9 cellular contexts compared by ENCODE assay signal in the genomic region with DNA sequence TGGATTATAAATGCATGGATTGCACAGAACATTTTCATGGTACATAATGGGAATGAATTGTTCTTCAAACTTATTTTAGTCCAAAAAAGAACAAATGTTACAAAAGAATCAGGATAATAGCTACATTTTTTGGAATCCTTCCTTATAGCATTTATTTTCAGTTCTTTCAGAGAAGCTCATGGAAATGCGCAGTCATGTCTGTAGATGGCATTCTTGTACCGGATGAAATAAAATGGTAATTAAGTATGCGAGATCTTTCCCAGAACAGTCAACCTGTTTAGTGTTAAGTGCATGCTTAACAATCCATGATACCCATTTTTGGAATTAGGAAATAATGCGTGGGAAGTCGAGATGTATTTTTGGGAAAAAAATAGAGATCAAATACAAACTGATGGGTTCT. TPM values are rescaled to one million over a fixed set of nuclear protein-coding genes. Genes with fewer than 3 reads are reported as not detected.
DNase-seq lines count a peak whose midpoint lies in the region; FAIRE-seq and TF ChIP-seq lines count a peak whose summit lies in the region.
"Had no signal": no experiment of that assay in that cellular context is flagged by ENCODE, and none has a peak within 500 bp of the region (broad histone marks: within the 10 kb centered on the region; RNA-seq: fewer than 3 reads in every experiment).

No MANE protein-coding gene starts in this region.

- no peaks in the 10 kb centered on the region for H3K36me3 Mint-ChIP-seq in endothelial cell (ENCODE audit: low read depth, unreplicated experiment)
- H3K36me3 Mint-ChIP-seq: memory B cell had no signal

- DNase-seq in NCI-H748 (lab: John Stamatoyannopoulos, UW; ENCODE audit: unreplicated experiment) (peak; percentile 4), NCI-H748 treated with DMSO at 0.1 percent for 48 hours (lab: John Stamatoyannopoulos, UW) (no peak), NCI-H69 (lab: John Stamatoyannopoulos, UW) (peak; percentile 67), endothelial cell (ENCODE audit: low spot score) (no peak)
- no peak for DNase-seq in effector CD8-positive, alpha-beta T cell (lab: John Stamatoyannopoulos, UW)
- no peak for DNase-seq in stimulated activated CD4-positive, alpha-beta T cell treated with anti-CD3 and anti-CD28 coated beads, Interleukin-4, amount 100 ng/mL, for 24 hours

- no peaks in the 10 kb centered on the region for H3K27me3 ChIP-seq in skeletal muscle satellite cell (ENCODE audit: control insufficient read depth, insufficient read depth, low read length)

- H3K4me2 ChIP-seq in skeletal muscle satellite cell (ENCODE audit: low read length) = no peak overlapping the region

- peaks cover 30% of the 10 kb centered on the region for H3K4me1 ChIP-seq in skeletal muscle satellite cell (ENCODE audit: control insufficient read depth, insufficient read depth, low read length)

- peaks cover 10% of the 10 kb centered on the region for H3K4me1 Mint-ChIP-seq in endothelial cell (ENCODE audit: unreplicated experiment)

- H3K9me3 Mint-ChIP-seq in endothelial cell (ENCODE audit: unreplicated experiment) = no peaks in the 10 kb centered on the region
- H3K9me3 Mint-ChIP-seq: memory B cell had no signal

- H3K4me3 Mint-ChIP-seq in endothelial cell (ENCODE audit: unreplicated experiment) = no peak overlapping the region
- H3K4me3 Mint-ChIP-seq: memory B cell had no signal

- H3K36me3 ChIP-seq in skeletal muscle satellite cell (ENCODE audit: insufficient read depth, low read length) = no peaks in the 10 kb centered on the region

- no peak for TF ChIP-seq CTCF in endothelial cell (IDR thresholded peaks at IDR 0.05; ENCODE audit: unreplicated experiment)

- H3K9me3 ChIP-seq in skeletal muscle satellite cell (replicated peaks; ENCODE audit: low read length) = peaks cover 2% of the 10 kb centered on the region

- H3K4me3 ChIP-seq in skeletal muscle satellite cell (ENCODE audit: low read length) = no peak overlapping the region

- H3K27ac Mint-ChIP-seq in endothelial cell (ENCODE audit: unreplicated experiment) = no peak overlapping the region
- H3K27ac Mint-ChIP-seq: memory B cell had no signal

- FAIRE-seq in endometrium (lab: Jason Lieb, UNC) = peak; percentile 80

- H3K9ac ChIP-seq in skeletal muscle satellite cell (ENCODE audit: low read depth, low read length) = peak overlapping the region; percentile 69

- H3K27me3 Mint-ChIP-seq in endothelial cell (ENCODE audit: unreplicated experiment) = no peaks in the 10 kb centered on the region

RNA-seq across cellular contexts. Expression of gene GOLGA8B, which starts 38.2 kb away (rescaled TPM):
- total RNA-seq in skeletal muscle satellite cell (2012; rRNA removed) = 9.6 and 12.4 TPM in 2 replicates
- 89.6 TPM for total RNA-seq in endothelial cell (ENCODE audit: unreplicated experiment)

Comparison
In these comparisons a context has a peak if more than half of its experiments do, and no peak if none do; other contexts are left out.
1. DNase-seq: peak in NCI-H748 (single experiment) and NCI-H69 (single experiment); none in NCI-H748 treated with DMSO at 0.1 percent for 48 hours (single experiment), effector CD8-positive, alpha-beta T cell (single experiment), stimulated activated CD4-positive, alpha-beta T cell treated with anti-CD3 and anti-CD28 coated beads, Interleukin-4, amount 100 ng/mL, for 24 hours (single experiment) and endothelial cell (single experiment).